ENCODE assay signal across 7 cellular contexts in genomic region chr6:44151348-44152108, GRCh38. TPM values are rescaled to one million over a fixed set of nuclear protein-coding genes. Genes with fewer than 3 reads are reported as not detected.
DNase-seq lines count a peak whose midpoint lies in the region; ATAC-seq and TF ChIP-seq lines count a peak whose summit lies in the region.

No MANE protein-coding gene starts in this region.

- H3K27me3 ChIP-seq in Peyer's patch (no peaks in the 10 kb centered on the region), suprapubic skin (no peaks in the 10 kb centered on the region)

- WGBS in suprapubic skin = 73% methylated on average over 7 of the region's 31 CpGs

- H3K36me3 ChIP-seq in Peyer's patch (peaks cover 0 to 46% (median 0%) of the 10 kb centered on the region in 3 donors), suprapubic skin (peaks cover 60% of the 10 kb centered on the region)

- peak; percentile 92 for DNase-seq in GM13977 (ENCODE audit: low spot score)
- peak; percentile 64 to 87 (median 84) for DNase-seq in Peyer's patch
- DNase-seq in activated T-helper 1 cell treated with anti-CD3 and anti-CD28 coated beads, Interleukin-2, amount 50 U/mL, for 16 hours (ENCODE audit: low read depth in 1 of 2, low spot score in 1 of 2) = peak; percentile 67 to 72
- DNase-seq in fibroblast of the conjunctiva (ENCODE audit: low read depth) = peak; percentile 21
- DNase-seq in occipital lobe (lab: John Stamatoyannopoulos, UW) = peak; percentile 35
- DNase-seq in suprapubic skin (ENCODE audit: low spot score in 2 of 2) = peak in 1 of 2 donors; percentile 82

- ATAC-seq in HG03135 (IDR thresholded peaks at IDR 0.05; ENCODE audit: unreplicated experiment) = peak; percentile 54

- H3K4me1 ChIP-seq in Peyer's patch = peaks cover 0 to 4% (median 0%) of the 10 kb centered on the region in 4 donors
- H3K4me1 ChIP-seq in suprapubic skin = peaks cover 4% of the 10 kb centered on the region

- in situ Hi-C loops in GM13977 (cut with MboI; ENCODE audit: low pct_unique_long_range_greater_than_20kb, low sequenced_read_pairs, unreplicated experiment) = loop anchor here (25.0 kb wide), 1 partner anchor 186 kb away; the partner anchor contains the start of gene SPATS1

- H3K9me3 ChIP-seq in Peyer's patch = no peaks in the 10 kb centered on the region
- H3K9me3 ChIP-seq in suprapubic skin = no peaks in the 10 kb centered on the region

- peak overlapping the region in 1 of 4 donors; percentile 31 for H3K27ac ChIP-seq in Peyer's patch
- no peak overlapping the region for H3K27ac ChIP-seq in suprapubic skin

- TF ChIP-seq CTCF in GM13977 (IDR thresholded peaks at IDR 0.05; ENCODE audit: extremely low read depth, insufficient read depth, missing control alignments) (peak; percentile 98), Peyer's patch (IDR thresholded peaks at IDR 0.05) (peak; percentile 98 to 99 (median 99)), suprapubic skin (IDR thresholded peaks at IDR 0.05) (peak; percentile 98)

- H3K4me3 ChIP-seq in Peyer's patch (no peak overlapping the region), suprapubic skin (peak overlapping the region; percentile 5)

- TF ChIP-seq POLR2A in Peyer's patch (IDR thresholded peaks at IDR 0.05) = no peak
- no peak for TF ChIP-seq POLR2A in suprapubic skin (IDR thresholded peaks at IDR 0.05)

- TF ChIP-seq EP300 in suprapubic skin (IDR thresholded peaks at IDR 0.05) = no peak

RNA-seq across cellular contexts. Expression of gene CAPN11, which starts 7.1 kb away (rescaled TPM):
- total RNA-seq in Peyer's patch (10 to 100 TPM in 1 of 4 donors, 1 to 10 TPM in 1, under 1 TPM in 1, not detected in 1; 0.67 to 16.5 (median 4.9) TPM), occipital lobe (not detected), suprapubic skin (1 to 10 TPM in 2 of 4 donors, under 1 TPM in 2; 0.45 to 2.5 (median 1.2) TPM)

RNA-seq across cellular contexts. Expression of gene TMEM63B, which starts 24.2 kb away (rescaled TPM):
- total RNA-seq in Peyer's patch = 10 to 100 TPM; 56.9 to 92.1 (median 81.9) TPM
- 41.3 TPM for total RNA-seq in occipital lobe
- 10 to 100 TPM; 71.5 to 89.0 (median 84.5) TPM for total RNA-seq in suprapubic skin

RNA-seq across cellular contexts. Expression of gene MRPL14, which starts 24.3 kb away (rescaled TPM):
- total RNA-seq in Peyer's patch (10 to 100 TPM; 35.5 to 51.1 (median 42.6) TPM), occipital lobe (34.6 TPM), suprapubic skin (10 to 100 TPM; 25.1 to 49.8 (median 44.0) TPM)
